ENCODE assay signal across 8 cellular contexts in the genomic region with DNA sequence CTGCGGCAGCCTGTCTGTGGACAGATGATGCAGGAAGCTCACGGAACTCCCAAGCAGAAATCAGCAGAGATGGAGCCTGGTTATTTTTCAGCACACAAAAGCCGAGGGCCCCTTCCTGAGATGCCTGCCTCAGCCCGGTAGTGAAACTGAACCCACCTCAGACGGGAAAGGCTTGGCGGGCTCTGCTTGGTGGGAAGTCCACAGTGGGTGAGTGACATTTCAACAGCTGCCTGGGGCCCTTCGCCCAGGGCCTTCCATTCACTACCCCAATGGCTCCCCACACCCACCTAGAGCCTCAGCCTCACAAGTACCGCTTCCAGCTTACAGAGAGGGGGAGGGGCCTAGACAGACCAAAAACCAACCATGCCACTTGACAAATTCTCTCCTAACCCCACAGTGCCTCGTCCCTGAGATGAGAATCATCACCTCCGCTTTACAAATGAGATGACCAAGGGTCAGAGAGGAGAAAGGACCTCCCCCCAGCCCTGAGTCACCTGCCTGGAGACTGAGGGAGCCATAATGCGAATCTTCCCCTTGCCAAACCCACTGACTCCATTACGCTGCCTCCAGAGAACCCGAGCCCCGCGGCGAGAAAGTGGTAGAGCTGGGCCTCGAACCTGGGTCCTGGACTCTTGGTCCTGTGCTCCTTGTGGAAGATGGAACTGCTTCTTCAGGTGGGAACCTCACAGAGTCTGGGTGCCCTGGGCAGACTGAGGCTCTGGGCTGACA. TPM values are rescaled to one million over a fixed set of nuclear protein-coding genes. Genes with fewer than 3 reads are reported as not detected.
DNase-seq lines count a peak whose midpoint lies in the region; ATAC-seq and TF ChIP-seq lines count a peak whose summit lies in the region.

No MANE protein-coding gene starts in this region.

- H4K20me1 ChIP-seq in BLaER1 (peaks cover 15% of the 10 kb centered on the region), OCI-LY7 (ENCODE audit: insufficient read depth, low read length) (peaks cover 5% of the 10 kb centered on the region; the same call in 1 of the 2 replicates), PC-3 (ENCODE audit: low read length) (no peaks in the 10 kb centered on the region)

- H3K36me3 Mint-ChIP-seq in activated naive CD8-positive, alpha-beta T cell, result no peaks in the 10 kb centered on the region

- no peaks in the 10 kb centered on the region for H3K27me3 ChIP-seq in BLaER1
- H3K27me3 ChIP-seq in psoas muscle (ENCODE audit: insufficient read depth in 3 of 3, low read length in 2 of 3), result peaks cover 0 to 8% (median 4%) of the 10 kb centered on the region in 3 donors
- H3K27me3 ChIP-seq in PC-3 (ENCODE audit: low read length), result no peaks in the 10 kb centered on the region

- no peaks in the 10 kb centered on the region for H3K36me3 ChIP-seq in BLaER1
- no peaks in the 10 kb centered on the region for H3K36me3 ChIP-seq in OCI-LY7 (ENCODE audit: insufficient read depth, low read length)
- H3K36me3 ChIP-seq in psoas muscle (ENCODE audit: insufficient read depth in 1 of 2, low read depth in 1 of 2), result no peaks in the 10 kb centered on the region
- H3K36me3 ChIP-seq in PC-3 (ENCODE audit: low read depth, low read length), result no peaks in the 10 kb centered on the region

- H3K4me2 ChIP-seq in BLaER1, result peak overlapping the region; percentile 93
- H3K4me2 ChIP-seq in OCI-LY7 (ENCODE audit: low read length), result peak overlapping the region; percentile 82
- H3K4me2 ChIP-seq in PC-3 (ENCODE audit: low read length), result no peak overlapping the region

- peaks cover 79% of the 10 kb centered on the region for H3K4me1 Mint-ChIP-seq in activated naive CD8-positive, alpha-beta T cell (ENCODE audit: low read depth)

- intact Hi-C loops in OCI-LY7 (cut with micrococcal nuclease; ENCODE audit: unreplicated experiment), result loop anchor here (1.0 kb wide), 2 partner anchors 38 to 41 kb away; no protein-coding TSS in a partner anchor
- intact Hi-C loops in psoas muscle (cut with DNase I), result no loop called here
- intact Hi-C loops in sciatic nerve (cut with DNase I), result no loop called here
- intact Hi-C loops in PC-3 (cut with micrococcal nuclease), result loop anchor here (5.0 kb wide), 1 partner anchor 39 kb away; no protein-coding TSS in a partner anchor

- H3K4me1 ChIP-seq in BLaER1, result peaks cover 95% of the 10 kb centered on the region
- H3K4me1 ChIP-seq in OCI-LY7 (ENCODE audit: insufficient read depth, low read length, poor library complexity, severe bottlenecking), result peaks cover 83% of the 10 kb centered on the region
- H3K4me1 ChIP-seq in psoas muscle, result peaks cover 6% of the 10 kb centered on the region
- peaks cover 31% of the 10 kb centered on the region for H3K4me1 ChIP-seq in PC-3 (ENCODE audit: insufficient read depth, low read length)

- peak overlapping the region; percentile 99 for H3K27ac Mint-ChIP-seq in activated naive CD8-positive, alpha-beta T cell

- POLR2A ChIA-PET in OCI-LY7 (lab: Charles Lee) (interaction anchor here (0.6 to 4.1 kb wide), 7 partner anchors 28 to 225 kb away, joined by 3 to 26 read pairs (median 4); no protein-coding TSS in a partner anchor), PC-3 (lab: Charles Lee; ENCODE audit: unreplicated experiment) (no interaction called here)

- DNase-seq in OCI-LY7 (ENCODE audit: low spot score) (peak; percentile 68), psoas muscle (no peak), sciatic nerve (ENCODE audit: low spot score) (no peak), A172 (ENCODE audit: low spot score) (no peak), PC-3 (no peak)

- TF ChIP-seq CTCF in OCI-LY7 (conservative IDR thresholded peaks at IDR 0.05; ENCODE audit: low read length) (no peak), psoas muscle (IDR thresholded peaks at IDR 0.05) (no peak), PC-3 (conservative IDR thresholded peaks at IDR 0.05; ENCODE audit: low read depth, low read length) (no peak)

- no peaks in the 10 kb centered on the region for H3K9me2 ChIP-seq in OCI-LY7 (ENCODE audit: insufficient read depth, low read length)
- H3K9me2 ChIP-seq in PC-3 (replicated peaks; ENCODE audit: low read length), result no peaks in the 10 kb centered on the region

- CTCF ChIA-PET in OCI-LY7 (lab: Charles Lee; ENCODE audit: unreplicated experiment), result interaction anchor here (0.9 kb wide), 1 partner anchor 40 kb away, joined by 5 read pairs; no protein-coding TSS in a partner anchor
- CTCF ChIA-PET in PC-3 (lab: Charles Lee), result no interaction called here

- peak overlapping the region; percentile 44; the same call in 1 of the 2 replicates for H3K9ac ChIP-seq in BLaER1
- no peak overlapping the region for H3K9ac ChIP-seq in PC-3 (ENCODE audit: low read length)

- H3K27ac ChIP-seq in BLaER1, result peak overlapping the region; percentile 72
- peak overlapping the region; percentile 90 for H3K27ac ChIP-seq in OCI-LY7 (ENCODE audit: low read depth, low read length, poor library complexity, severe bottlenecking)
- H3K27ac ChIP-seq in psoas muscle, result peak overlapping the region; percentile 46
- H3K27ac ChIP-seq in PC-3 (ENCODE audit: low read length), result no peak overlapping the region

- peak overlapping the region; percentile 88 for H3K4me3 Mint-ChIP-seq in activated naive CD8-positive, alpha-beta T cell

- H3K79me2 ChIP-seq in OCI-LY7 (ENCODE audit: insufficient read depth, low read depth, low read length) (no peaks in the 10 kb centered on the region; the same call in 1 of the 2 replicates), PC-3 (ENCODE audit: low read length) (peaks cover 24% of the 10 kb centered on the region)

- no peaks in the 10 kb centered on the region for H3F3A ChIP-seq in PC-3 (ENCODE audit: low read length, unreplicated experiment)

- no peaks in the 10 kb centered on the region for H3K9me3 Mint-ChIP-seq in activated naive CD8-positive, alpha-beta T cell (ENCODE audit: low read depth)

- H2AFZ ChIP-seq in OCI-LY7 (ENCODE audit: low read length), result no peak overlapping the region; the same call in 1 of the 2 replicates
- no peak overlapping the region for H2AFZ ChIP-seq in PC-3 (ENCODE audit: low read length)

- no peaks in the 10 kb centered on the region for H3K27me3 Mint-ChIP-seq in activated naive CD8-positive, alpha-beta T cell

- TSS peak; percentile 90 for BruUV-seq in OCI-LY7 (replicated peaks; lab: Mats Ljungman, UMichigan)
- BruUV-seq in PC-3 (replicated peaks; lab: Mats Ljungman, UMichigan), result no TSS peak

- H3K9me3 ChIP-seq in BLaER1, result no peaks in the 10 kb centered on the region
- no peaks in the 10 kb centered on the region for H3K9me3 ChIP-seq in OCI-LY7 (ENCODE audit: low read length)
- no peaks in the 10 kb centered on the region for H3K9me3 ChIP-seq in psoas muscle
- H3K9me3 ChIP-seq in PC-3 (ENCODE audit: low read length), result no peaks in the 10 kb centered on the region

- 77 to 82% (median 81%) methylated on average over 17 of the region's 17 CpGs for WGBS in psoas muscle, 3 donors

- H3K4me3 ChIP-seq in BLaER1, result peak overlapping the region; percentile 5; the same call in 1 of the 2 replicates
- peak overlapping the region; percentile 65 for H3K4me3 ChIP-seq in OCI-LY7 (ENCODE audit: low read depth, low read length, poor library complexity, severe bottlenecking)
- no peak overlapping the region for H3K4me3 ChIP-seq in psoas muscle
- no peak overlapping the region for H3K4me3 ChIP-seq in PC-3 (ENCODE audit: low read length)

- ATAC-seq in GM21528 (IDR thresholded peaks at IDR 0.05; ENCODE audit: low FRiP score, unreplicated experiment) (peak; percentile 33), psoas muscle (no peak), sciatic nerve (no peak), PC-3 (no peak)

RNA-seq across cellular contexts. Expression of a gene that starts 3.4 kb away (rescaled TPM):
- 13.5 and 20.0 TPM in 2 replicates for total RNA-seq in OCI-LY7 (2014; rRNA removed; shearing (Covaris generic))
- total RNA-seq in OCI-LY7 (2022) (25.3 and 32.8 TPM in 2 replicates), psoas muscle (10 to 100 TPM; 12.3 to 24.9 (median 19.0) TPM), sciatic nerve (117 TPM), PC-3 (2014; rRNA removed) (86.8 and 110 TPM in 2 replicates)
- 10 to 100 TPM; 12.2 to 14.6 (median 13.2) TPM for polyA plus RNA-seq in psoas muscle
- 65.8 and 66.3 TPM in 2 replicates for total RNA-seq in A172 (2014; rRNA removed; shearing (Covaris generic))

Comparison
In these comparisons a context has a peak if more than half of its experiments do, and no peak if none do; other contexts are left out.
1. H3K4me3 ChIP-seq: peak in BLaER1 (single experiment) and OCI-LY7 (single experiment); none in psoas muscle (single experiment) and PC-3 (single experiment).
2. intact Hi-C loops: an anchor here in OCI-LY7 (1.0 kb wide) and PC-3 (5.0 kb wide); none called in psoas muscle and sciatic nerve.